Comparison of ENCODE assay signal across 18 cellular contexts in the genomic region with DNA sequence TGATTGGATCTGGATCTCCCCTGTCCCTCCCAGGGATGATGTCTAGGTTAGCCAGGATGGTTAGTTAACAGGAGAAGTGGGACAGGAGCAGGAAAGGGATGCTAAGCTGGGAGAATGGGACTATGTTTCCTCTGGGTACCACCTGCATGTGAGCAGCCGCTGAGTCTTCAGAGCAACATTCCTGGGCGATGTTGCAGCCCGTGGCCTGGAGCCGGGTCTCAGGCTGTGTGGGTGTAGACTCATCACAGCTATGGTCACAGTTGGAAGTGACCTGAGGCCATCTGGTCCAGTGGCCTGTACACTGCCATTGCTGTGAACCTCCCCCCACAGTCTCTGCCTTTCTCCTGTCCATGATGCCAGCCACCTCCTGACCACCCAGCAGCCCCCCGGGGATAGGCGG.
A peak's percentile ranks its signal among the peaks of the same experiment; 100 is the strongest.
DNase-seq lines count a peak whose midpoint lies in the region; TF ChIP-seq lines count a peak whose summit lies in the region.
"Had no signal": no experiment of that assay in that cellular context is flagged by ENCODE, and none has a peak within 500 bp of the region (broad histone marks: within the 10 kb centered on the region; RNA-seq: fewer than 3 reads in every experiment).

No MANE protein-coding gene starts in this region.

- no peak overlapping the region for H3K4me3 Mint-ChIP-seq in T-helper 2 cell treated with Interferon-gamma antibody and Interleukin-4, amounts not matched to agents 5 μg/mL and 100 μg/mL, for 36 hours
- H3K4me3 Mint-ChIP-seq in Caco-2 (ENCODE audit: unreplicated experiment) = no peak overlapping the region
- H3K4me3 Mint-ChIP-seq: CD4-positive, CD25-positive, alpha-beta regulatory T cell had no signal

- CTCF ChIA-PET in Caco-2 (lab: Charles Lee) = no interaction called here

- H4K20me1 ChIP-seq in GM23248 (ENCODE audit: insufficient read depth) = no peaks in the 10 kb centered on the region

- no peak overlapping the region for H2AFZ ChIP-seq in GM23248

- peaks cover 6% of the 10 kb centered on the region for H3K36me3 Mint-ChIP-seq in T-helper 2 cell treated with Interferon-gamma antibody and Interleukin-4, amounts not matched to agents 5 μg/mL and 100 μg/mL, for 36 hours (ENCODE audit: low read depth)
- no peaks in the 10 kb centered on the region for H3K36me3 Mint-ChIP-seq in Caco-2 (ENCODE audit: insufficient read depth, unreplicated experiment)

- H3K79me2 ChIP-seq in GM23248 (ENCODE audit: insufficient read depth) = no peaks in the 10 kb centered on the region

- H3K27ac ChIP-seq in GM23248 = no peak overlapping the region

- no peak for TF ChIP-seq CTCF in Caco-2 (IDR thresholded peaks at IDR 0.05; ENCODE audit: insufficient read depth in 1 of 2, low read depth in 1 of 2, low read length in 1 of 2, severe bottlenecking in 1 of 2, unreplicated experiment in 1 of 2)

- no peak overlapping the region for H3K4me2 ChIP-seq in GM23248 (ENCODE audit: unreplicated experiment)

- no peak overlapping the region for H3K27ac Mint-ChIP-seq in T-helper 2 cell treated with Interferon-gamma antibody and Interleukin-4, amounts not matched to agents 5 μg/mL and 100 μg/mL, for 36 hours
- no peak overlapping the region for H3K27ac Mint-ChIP-seq in Caco-2 (ENCODE audit: unreplicated experiment)

- POLR2A ChIA-PET in Caco-2 (lab: Charles Lee) = no interaction called here

- H3F3A ChIP-seq in GM23248 (ENCODE audit: insufficient read depth) = 0 out of 2 replicates have a peak, but pooled peaks cover 4% of the 10 kb centered on the region

- H3K4me1 Mint-ChIP-seq in T-helper 2 cell treated with Interferon-gamma antibody and Interleukin-4, amounts not matched to agents 5 μg/mL and 100 μg/mL, for 36 hours (ENCODE audit: low read depth) = peaks cover 33% of the 10 kb centered on the region
- no peaks in the 10 kb centered on the region for H3K4me1 Mint-ChIP-seq in Caco-2 (ENCODE audit: low read depth, unreplicated experiment)

- DNase-seq in AG08396 (ENCODE audit: low spot score) (peak; percentile 21), GM23248 (peak; percentile 34), RKO (ENCODE audit: low spot score) (peak; percentile 56), myocyte (ENCODE audit: low read depth) (peak; percentile 30), amniotic stem cell (lab: John Stamatoyannopoulos, UW) (no peak), Caco-2 (no peak)
- no peak for DNase-seq in stimulated activated CD4-positive, alpha-beta T cell treated with anti-CD3 and anti-CD28 coated beads, Interleukin-4, amount 100 ng/mL, for 4 hours
- DNase-seq in T-helper 2 cell treated with Interferon-gamma antibody and Interleukin-4, amounts not matched to agents 5 μg/mL and 100 μg/mL, for 36 hours (ENCODE audit: low spot score) = no peak
- DNase-seq: 8988T; BE2C; CD4-positive, CD25-positive, alpha-beta regulatory T cell; DMS153; NCI-H1105; NCI-H2081 treated with DMSO at 0.1 percent for 48 hours; NCI-H510A; NCI-H748 treated with DMSO at 0.1 percent for 48 hours; NK-92 treated with Interleukin-12 subunit alpha and Interleukin-12 subunit beta, amount 100 ng/mL, for 24 hours had no signal

- H3K36me3 ChIP-seq in GM23248 (ENCODE audit: low read depth) (no peaks in the 10 kb centered on the region), Caco-2 (ENCODE audit: control insufficient read depth, insufficient read depth, low read length) (no peaks in the 10 kb centered on the region)
- H3K36me3 ChIP-seq: BE2C, HAP-1 had no signal

- no peak overlapping the region for H3K9ac ChIP-seq in GM23248

- H3K4me3 ChIP-seq in GM23248 (no peak overlapping the region), Caco-2 (ENCODE audit: low read depth, low read length) (no peak overlapping the region)
- H3K4me3 ChIP-seq: HAP-1 had no signal

- peaks cover 11% of the 10 kb centered on the region for H3K9me3 Mint-ChIP-seq in T-helper 2 cell treated with Interferon-gamma antibody and Interleukin-4, amounts not matched to agents 5 μg/mL and 100 μg/mL, for 36 hours
- no peaks in the 10 kb centered on the region for H3K9me3 Mint-ChIP-seq in Caco-2 (ENCODE audit: unreplicated experiment)

- BruUV-seq in Caco-2 (replicated peaks; lab: Mats Ljungman, UMichigan) = no TSS peak

- H3K27me3 ChIP-seq in GM23248 (replicated peaks; ENCODE audit: insufficient read depth) = peaks cover 41% of the 10 kb centered on the region
- H3K27me3 ChIP-seq in Caco-2 (replicated peaks; ENCODE audit: control insufficient read depth, insufficient read depth, low read length) = no peaks in the 10 kb centered on the region

- 33 to 51% methylated on average over 6 of the region's 6 CpGs for WGBS in GM23248 (ENCODE audit: low coverage in 1 of 2, low lambda C conversion rate in 2 of 2, missing lambda C conversion rate in 2 of 2), 2 experiments

- H3K9me3 ChIP-seq in GM23248 (ENCODE audit: low read depth) = no peaks in the 10 kb centered on the region
- H3K9me3 ChIP-seq in Caco-2 = peaks cover 2% of the 10 kb centered on the region
- H3K9me3 ChIP-seq: BE2C, HAP-1 had no signal

- intact Hi-C loops in Caco-2 (cut with micrococcal nuclease; ENCODE audit: unreplicated experiment) = no loop called here

- H3K27me3 Mint-ChIP-seq in T-helper 2 cell treated with Interferon-gamma antibody and Interleukin-4, amounts not matched to agents 5 μg/mL and 100 μg/mL, for 36 hours (ENCODE audit: low read depth) = peaks cover 14% of the 10 kb centered on the region
- H3K27me3 Mint-ChIP-seq in Caco-2 (ENCODE audit: insufficient read depth, unreplicated experiment) = peaks cover 3% of the 10 kb centered on the region
- H3K27me3 Mint-ChIP-seq: CD4-positive, CD25-positive, alpha-beta regulatory T cell had no signal

- H3K4me1 ChIP-seq in GM23248 (ENCODE audit: insufficient read depth) = no peaks in the 10 kb centered on the region
- H3K4me1 ChIP-seq in Caco-2 = no peaks in the 10 kb centered on the region
- H3K4me1 ChIP-seq: BE2C, HAP-1 had no signal

- in situ Hi-C loops in GM23248 (cut with MboI) = no loop called here

- no peaks in the 10 kb centered on the region for H3K9me2 ChIP-seq in GM23248 (ENCODE audit: insufficient read depth)

Comparison
In these comparisons a context has a peak if more than half of its experiments do, and no peak if none do; other contexts are left out.
1. DNase-seq: peak in AG08396 (single experiment), GM23248 (single experiment), RKO (single experiment) and myocyte (single experiment); none in amniotic stem cell (single experiment), stimulated activated CD4-positive, alpha-beta T cell treated with anti-CD3 and anti-CD28 coated beads, Interleukin-4, amount 100 ng/mL, for 4 hours (0 of 2), T-helper 2 cell treated with Interferon-gamma antibody and Interleukin-4, amounts not matched to agents 5 μg/mL and 100 μg/mL, for 36 hours (single experiment) and Caco-2 (0 of 2).